Comparison of ENCODE assay signal across 10 cellular contexts in genomic region chr13:29924482-29924884, GRCh38.
DNase-seq lines count a peak whose midpoint lies in the region; ATAC-seq, FAIRE-seq and TF ChIP-seq lines count a peak whose summit lies in the region.
"Had no signal": no experiment of that assay in that cellular context is flagged by ENCODE, and none has a peak within 500 bp of the region (broad histone marks: within the 10 kb centered on the region; RNA-seq: fewer than 3 reads in every experiment).

No MANE protein-coding gene starts in this region.

- intact Hi-C loops in pancreas (cut with DNase I), result no loop called here

- FAIRE-seq in pancreas (lab: Jason Lieb, UNC), result no peak

- WGBS in pancreas, 2 donors, result 67 to 75% methylated on average over 6 of the region's 6 CpGs

- TF ChIP-seq CTCF in epithelial cell of esophagus (IDR thresholded peaks at IDR 0.05; ENCODE audit: insufficient read depth, low read depth, low read length, missing control alignments) (no peak), pancreas (IDR thresholded peaks at IDR 0.05) (no peak)

- H3K4me3 ChIP-seq in epithelial cell of esophagus (ENCODE audit: low read length), result no peak overlapping the region
- H3K4me3 ChIP-seq in pancreas, result no peak overlapping the region
- H3K4me3 ChIP-seq: mucosa of descending colon had no signal

- DNase-seq in DMS53 treated with DMSO at 0.1 percent for 48 hours (lab: John Stamatoyannopoulos, UW; ENCODE audit: unreplicated experiment) (peak; percentile 85), NCI-H345 treated with DMSO at 0.1 percent for 48 hours (lab: John Stamatoyannopoulos, UW; ENCODE audit: unreplicated experiment) (peak; percentile 54), epithelial cell of esophagus (ENCODE audit: low read depth) (peak; percentile 91), pancreas (peak in 3 of 6 donors; percentile 31 to 57 (median 45)), globus pallidus (ENCODE audit: low spot score) (no peak)
- DNase-seq: Kasumi-1 had no signal

- H3K27ac ChIP-seq in pancreas, result peak overlapping the region; percentile 85 to 93 (median 90)

- no peaks in the 10 kb centered on the region for H3K36me3 ChIP-seq in pancreas

- ATAC-seq in pancreas (peak in 2 of 4 donors; percentile 0 to 6), GM21381 (IDR thresholded peaks at IDR 0.05; ENCODE audit: unreplicated experiment) (no peak), GM21528 (IDR thresholded peaks at IDR 0.05; ENCODE audit: low FRiP score, unreplicated experiment) (no peak), HG03520 (IDR thresholded peaks at IDR 0.05; ENCODE audit: unreplicated experiment) (no peak)

- no peaks in the 10 kb centered on the region for H3K9me3 ChIP-seq in pancreas
- H3K9me3 ChIP-seq: mucosa of descending colon had no signal

- H3K4me1 ChIP-seq in pancreas, result peaks cover 33 to 34% (median 34%) of the 10 kb centered on the region in 3 donors

- H3K27me3 ChIP-seq in pancreas, result no peaks in the 10 kb centered on the region
